8 cellular contexts compared by ENCODE assay signal in genomic region chr3:156674911-156675743, GRCh38. TPM values are rescaled to one million over a fixed set of nuclear protein-coding genes. Genes with fewer than 3 reads are reported as not detected.
A peak's percentile ranks its signal among the peaks of the same experiment; 100 is the strongest.
DNase-seq lines count a peak whose midpoint lies in the region; ATAC-seq and TF ChIP-seq lines count a peak whose summit lies in the region.

No MANE protein-coding gene starts in this region.

- peak overlapping the region; percentile 96 for H3K4me2 ChIP-seq in SU-DHL-6 (ENCODE audit: low read depth, low read length, poor library complexity, severe bottlenecking)

- peaks cover 34% of the 10 kb centered on the region for H3K4me1 ChIP-seq in CD8-positive, alpha-beta T cell (ENCODE audit: insufficient read depth, low read length)
- H3K4me1 ChIP-seq in right atrium auricular region (peaks cover 0 to 45% of the 10 kb centered on the region in 2 donors), prostate gland (replicated peaks) (peaks cover 3% of the 10 kb centered on the region)

- peak overlapping the region; percentile 79 for H3K27ac ChIP-seq in CD8-positive, alpha-beta T cell (ENCODE audit: low read depth, low read length)
- H3K27ac ChIP-seq in SU-DHL-6 (ENCODE audit: low read depth, low read length) (peak overlapping the region; percentile 83), right atrium auricular region (peak overlapping the region; percentile 95 to 99), prostate gland (peak overlapping the region; percentile 96 to 98)

- CTCF ChIA-PET in CD8-positive, alpha-beta T cell (lab: Charles Lee): interaction anchor here (0.6 to 3.4 kb wide), 9 partner anchors 128 to 462 kb away, joined by 3 to 24 read pairs (median 6); no protein-coding TSS in a partner anchor

- H3K9me3 Mint-ChIP-seq in CD8-positive, alpha-beta T cell: no peaks in the 10 kb centered on the region

- H2AFZ ChIP-seq in SU-DHL-6 (ENCODE audit: low read depth, low read length, severe bottlenecking): no peak overlapping the region

- H3K27me3 Mint-ChIP-seq in CD8-positive, alpha-beta T cell (ENCODE audit: low read depth): no peaks in the 10 kb centered on the region

- H3K9ac ChIP-seq in SU-DHL-6 (ENCODE audit: low read length): peak overlapping the region; percentile 97

- H3K9me2 ChIP-seq in SU-DHL-6 (replicated peaks; ENCODE audit: insufficient read depth, low read length): no peaks in the 10 kb centered on the region

- H3K4me3 ChIP-seq in CD8-positive, alpha-beta T cell (ENCODE audit: low read depth, low read length): peak overlapping the region; percentile 95
- peak overlapping the region; percentile 94 for H3K4me3 ChIP-seq in SU-DHL-6 (ENCODE audit: insufficient read depth, low read length, poor library complexity, severe bottlenecking)
- H3K4me3 ChIP-seq in right atrium auricular region: peak overlapping the region; percentile 80 to 92
- H3K4me3 ChIP-seq in prostate gland: peak overlapping the region; percentile 88 to 94

- peaks cover 45% of the 10 kb centered on the region for H4K20me1 ChIP-seq in SU-DHL-6 (ENCODE audit: low read depth, low read length)

- peak overlapping the region; percentile 99 for H3K27ac Mint-ChIP-seq in CD8-positive, alpha-beta T cell

- peaks cover 19% of the 10 kb centered on the region for H3F3A ChIP-seq in SU-DHL-6 (ENCODE audit: insufficient read depth)

- no peaks in the 10 kb centered on the region for H3K9me3 ChIP-seq in CD8-positive, alpha-beta T cell (ENCODE audit: low read length)
- H3K9me3 ChIP-seq in SU-DHL-6 (ENCODE audit: insufficient read depth, low read length): no peaks in the 10 kb centered on the region
- H3K9me3 ChIP-seq in right atrium auricular region: no peaks in the 10 kb centered on the region
- no peaks in the 10 kb centered on the region for H3K9me3 ChIP-seq in prostate gland

- peaks cover 38% of the 10 kb centered on the region for H3K36me3 Mint-ChIP-seq in CD8-positive, alpha-beta T cell

- DNase-seq in CD8-positive, alpha-beta T cell: peak; percentile 19 to 75 (median 39)
- DNase-seq in amygdala (lab: John Stamatoyannopoulos, UW) (peak in 38 of 56 donors; percentile 8 to 71 (median 40)), right atrium auricular region (ENCODE audit: low spot score) (peak; percentile 70), prostate gland (ENCODE audit: low spot score) (peak; percentile 56), NCI-H128 (lab: John Stamatoyannopoulos, UW; ENCODE audit: unreplicated experiment) (no peak)

- H3K4me3 Mint-ChIP-seq in CD8-positive, alpha-beta T cell: peak overlapping the region; percentile 97

- peak; percentile 5 for ATAC-seq in CD8-positive, alpha-beta T cell
- peak; percentile 0 for ATAC-seq in HG03045 (IDR thresholded peaks at IDR 0.05; ENCODE audit: unreplicated experiment)
- ATAC-seq in GM21526 (IDR thresholded peaks at IDR 0.05; ENCODE audit: low FRiP score, unreplicated experiment): no peak

- H3K79me2 ChIP-seq in SU-DHL-6 (ENCODE audit: insufficient read depth, low read length): peaks cover 57% of the 10 kb centered on the region

- intact Hi-C loops in CD8-positive, alpha-beta T cell (cut with DNase I, micrococcal nuclease): loop anchor here (1.0 to 10.0 kb wide), 19 partner anchors 120 to 1440 kb away; partner anchors contain the start of genes SSR3 (in 2 of the 2), CCNL1 (in 1 of the 2), GMPS (in 1 of the 2) and RSRC1 (in 1 of the 2)
- intact Hi-C loops in prostate gland (cut with DNase I): loop anchor here (1.0 to 5.0 kb wide), 6 partner anchors 120 to 523 kb away; partner anchors contain the start of gene SSR3

- WGBS in prostate gland: under 1% methylated on average over 70 of the region's 84 CpGs

- no peak for TF ChIP-seq CTCF in CD8-positive, alpha-beta T cell (IDR thresholded peaks at IDR 0.05)
- peak; percentile 31 for TF ChIP-seq CTCF in SU-DHL-6 (IDR thresholded peaks at IDR 0.05; ENCODE audit: insufficient read depth, low read length, poor library complexity, severe bottlenecking)
- TF ChIP-seq CTCF in right atrium auricular region (IDR thresholded peaks at IDR 0.05): peak in 1 of 2 donors; percentile 64
- peak; percentile 24 to 52 (median 37) for TF ChIP-seq CTCF in prostate gland (IDR thresholded peaks at IDR 0.05)

- no peaks in the 10 kb centered on the region for H3K27me3 ChIP-seq in CD8-positive, alpha-beta T cell (ENCODE audit: insufficient read depth, low read length)
- H3K27me3 ChIP-seq in SU-DHL-6 (ENCODE audit: low read length) (no peaks in the 10 kb centered on the region), right atrium auricular region (no peaks in the 10 kb centered on the region), prostate gland (replicated peaks; ENCODE audit: insufficient read depth) (no peaks in the 10 kb centered on the region)

- peaks cover 7% of the 10 kb centered on the region for H3K36me3 ChIP-seq in CD8-positive, alpha-beta T cell (ENCODE audit: insufficient read depth, low read length)
- H3K36me3 ChIP-seq in SU-DHL-6 (ENCODE audit: low read length) (peaks cover 32% of the 10 kb centered on the region), right atrium auricular region (peaks cover 14% of the 10 kb centered on the region), prostate gland (no peaks in the 10 kb centered on the region)

- no peak for TF ChIP-seq POLR2A in prostate gland (IDR thresholded peaks at IDR 0.05)

- POLR2A ChIA-PET in CD8-positive, alpha-beta T cell (lab: Charles Lee): interaction anchor here (0.8 to 6.4 kb wide), 17 partner anchors 8 to 500 kb away, joined by 3 to 52 read pairs (median 5); partner anchors contain the start of genes CCNL1, LEKR1 and SSR3

- peaks cover 56% of the 10 kb centered on the region for H3K4me1 Mint-ChIP-seq in CD8-positive, alpha-beta T cell (ENCODE audit: low read depth)

RNA-seq across cellular contexts. Expression of gene TIPARP, which starts 0.7 kb away (rescaled TPM):
- 100 to 1,000 TPM; 265 to 268 TPM for total RNA-seq in CD8-positive, alpha-beta T cell
- total RNA-seq in right atrium auricular region (10 to 100 TPM; 39.9 to 47.2 TPM), prostate gland (10 to 100 TPM; 31.9 to 52.0 TPM)

Comparison
In these comparisons a context has a peak if more than half of its experiments do, and no peak if none do; other contexts are left out.
1. RNA of gene TIPARP, which starts 0.7 kb away (total RNA-seq): 265 to 268 TPM in CD8-positive, alpha-beta T cell; 31.9 to 52.0 TPM in prostate gland and 39.9 to 47.2 TPM in right atrium auricular region; every median in the first group is over 4 times any median in the second.
2. Peak in every context shown above with its lines, with median percentiles within 50 percentile points of each other: H3K27ac ChIP-seq and H3K4me3 ChIP-seq.